1 cellular context compared by ENCODE assay signal in genomic region chr6:56655996-56656395, GRCh38.
TF ChIP-seq lines count a peak whose summit lies in the region.

No MANE protein-coding gene starts in this region.

TF ChIP-seq in K562, 482 proteins besides CTCF, POLR2A, EP300 and RAD21:
- TF ChIP-seq MITF (IDR thresholded peaks at IDR 0.05) (no peak), NFIC (IDR thresholded peaks at IDR 0.05) (peak; percentile 85), TCF3 (CRISPR knock-in tag; IDR thresholded peaks at IDR 0.05) (0 out of 2 replicates have a peak, but pooled peaks have one; percentile 29), SOX6 (IDR thresholded peaks at IDR 0.05) (peak; percentile 51; the same call in 1 of the 2 replicates), ZSCAN32 (CRISPR knock-in tag; IDR thresholded peaks at IDR 0.05) (no peak), ETS1 (conservative IDR thresholded peaks at IDR 0.05; ENCODE audit: control insufficient read depth, low read depth, low read length) (no peak), CBX5 (IDR thresholded peaks at IDR 0.05; ENCODE audit: borderline replicate concordance, low read depth) (no peak), ZNF184 (CRISPR knock-in tag; IDR thresholded peaks at IDR 0.05) (no peak), ZNF778 (CRISPR knock-in tag; IDR thresholded peaks at IDR 0.05) (no peak), CBFA2T3 (IDR thresholded peaks at IDR 0.05) (0 out of 2 replicates have a peak, but pooled peaks have one; percentile 14), USF1 (CRISPR knock-in tag; IDR thresholded peaks at IDR 0.05) (no peak), NCOA4 (IDR thresholded peaks at IDR 0.05; ENCODE audit: partially characterized antibody) (no peak), SMAD4 (CRISPR knock-in tag; conservative IDR thresholded peaks at IDR 0.05) (no peak), DEAF1 (CRISPR knock-in tag; IDR thresholded peaks at IDR 0.05) (no peak), CCAR2 (IDR thresholded peaks at IDR 0.05; ENCODE audit: low read depth, low read length) (no peak), HLTF (IDR thresholded peaks at IDR 0.05) (no peak), GATAD2B (IDR thresholded peaks at IDR 0.05; ENCODE audit: borderline replicate concordance) (no peak), RBM15 (IDR thresholded peaks at IDR 0.05; ENCODE audit: insufficient read depth, low read length) (no peak), SAFB2 (IDR thresholded peaks at IDR 0.05; ENCODE audit: borderline replicate concordance, low read depth, low read length, severe bottlenecking) (no peak), ZBTB26 (CRISPR knock-in tag; IDR thresholded peaks at IDR 0.05) (no peak), ZNF766 (CRISPR knock-in tag; conservative IDR thresholded peaks at IDR 0.05) (peak; percentile 94), ATF1 (CRISPR knock-in tag; IDR thresholded peaks at IDR 0.05) (no peak), ATF1 (tag; IDR thresholded peaks at IDR 0.05) (no peak), ARID1B (IDR thresholded peaks at IDR 0.05) (peak; percentile 24; the same call in 1 of the 2 replicates), ZBTB7A (IDR thresholded peaks at IDR 0.05; ENCODE audit: borderline replicate concordance, control insufficient read depth, low read depth, low read length) (no peak)
